19 cellular contexts compared by ENCODE assay signal in the genomic region with DNA sequence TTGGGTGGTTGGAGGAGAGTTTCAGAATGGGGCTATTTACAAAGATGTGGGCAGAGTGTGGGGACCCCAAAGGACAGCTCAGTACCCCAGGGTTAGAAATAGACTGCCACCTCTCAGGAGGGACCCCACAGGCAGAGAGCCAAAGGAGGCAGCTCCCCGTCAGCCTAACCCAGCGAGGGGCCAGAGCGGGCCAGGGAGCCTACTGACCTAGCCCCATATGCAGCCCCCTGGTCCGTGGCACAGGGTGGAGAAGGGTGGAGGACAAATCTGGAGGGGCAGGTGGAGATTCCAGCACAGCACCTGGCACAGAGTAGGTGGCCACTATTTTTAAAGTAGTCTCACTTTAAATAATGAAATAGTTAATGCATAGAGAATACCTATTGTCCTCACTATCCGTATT.
"Had no signal": no experiment of that assay in that cellular context is flagged by ENCODE, and none has a peak within 500 bp of the region (broad histone marks: within the 10 kb centered on the region; RNA-seq: fewer than 3 reads in every experiment).

No MANE protein-coding gene starts in this region.

- H3K27ac ChIP-seq: brain microvascular endothelial cell, pancreas had no signal

- H3K27me3 ChIP-seq: brain microvascular endothelial cell, pancreas, right atrium auricular region had no signal

- H3K9me3 ChIP-seq: pancreas, right atrium auricular region had no signal

- DNase-seq: activated CD4-positive, alpha-beta memory T cell treated with anti-CD3 and anti-CD28 coated beads for 36 hours; activated CD4-positive, alpha-beta T cell treated with anti-CD3 and anti-CD28 coated beads, Interleukin-2, amount 10 ng/mL, durations not matched to agents 24 days and 14 days; activated CD8-positive, alpha-beta memory T cell treated with anti-CD3 and anti-CD28 coated beads, Interleukin-2, amount 50 U/mL, for 4 hours; activated gamma-delta T cell; activated naive CD4-positive, alpha-beta T cell treated with anti-CD3 and anti-CD28 coated beads, Interleukin-2, amount 10 ng/mL, durations not matched to agents 7 days and 5 days; activated naive CD8-positive, alpha-beta T cell treated with anti-CD3 and anti-CD28 coated beads, Interleukin-2, amount 10 ng/mL, durations not matched to agents 7 days and 5 days; activated T-cell treated with anti-CD3 and anti-CD28 coated beads, Interleukin-2, amount 50 U/mL, for 1 hour; brain microvascular endothelial cell; caudate nucleus; foreskin fibroblast; left ventricle myocardium superior; naive B cell; stimulated activated CD4-positive, alpha-beta T cell treated with anti-CD3 and anti-CD28 coated beads, Interleukin-12 subunit alpha, Interleukin-12 subunit beta, amount 100 ng/mL, for 4 hours; stimulated activated CD4-positive, alpha-beta T cell treated with anti-CD3 and anti-CD28 coated beads, Interleukin-4, amount 100 ng/mL, for 1 hour had no signal

- H3K4me3 Mint-ChIP-seq: activated CD4-positive, alpha-beta memory T cell treated with anti-CD3 and anti-CD28 coated beads for 36 hours; activated CD4-positive, alpha-beta T cell treated with anti-CD3 and anti-CD28 coated beads, Interleukin-2, amount 10 ng/mL, durations not matched to agents 24 days and 14 days; activated naive CD4-positive, alpha-beta T cell treated with anti-CD3 and anti-CD28 coated beads, Interleukin-2, amount 10 ng/mL, durations not matched to agents 7 days and 5 days; activated naive CD8-positive, alpha-beta T cell treated with anti-CD3 and anti-CD28 coated beads, Interleukin-2, amount 10 ng/mL, durations not matched to agents 7 days and 5 days; mesothelial cell of epicardium; naive B cell; stimulated activated naive CD8-positive, alpha-beta T cell treated with anti-CD3 and anti-CD28 coated beads, Interleukin-15, Interleukin-2, amounts not matched to agents 100 ng/mL and 50 ng/mL, for 24 hours; type B pancreatic cell had no signal

- H3K4me1 ChIP-seq: pancreas had no signal

- H3K36me3 Mint-ChIP-seq: activated naive CD4-positive, alpha-beta T cell treated with anti-CD3 and anti-CD28 coated beads, Interleukin-2, amount 10 ng/mL, durations not matched to agents 7 days and 5 days; activated naive CD8-positive, alpha-beta T cell treated with anti-CD3 and anti-CD28 coated beads, Interleukin-2, amount 10 ng/mL, durations not matched to agents 7 days and 5 days; mesothelial cell of epicardium; type B pancreatic cell had no signal

- H3K27ac Mint-ChIP-seq: activated CD4-positive, alpha-beta memory T cell treated with anti-CD3 and anti-CD28 coated beads for 36 hours; activated CD4-positive, alpha-beta T cell treated with anti-CD3 and anti-CD28 coated beads, Interleukin-2, amount 10 ng/mL, durations not matched to agents 24 days and 14 days; activated naive CD4-positive, alpha-beta T cell treated with anti-CD3 and anti-CD28 coated beads, Interleukin-2, amount 10 ng/mL, durations not matched to agents 7 days and 5 days; activated naive CD8-positive, alpha-beta T cell treated with anti-CD3 and anti-CD28 coated beads, Interleukin-2, amount 10 ng/mL, durations not matched to agents 7 days and 5 days; mesothelial cell of epicardium; stimulated activated naive CD8-positive, alpha-beta T cell treated with anti-CD3 and anti-CD28 coated beads, Interleukin-15, Interleukin-2, amounts not matched to agents 100 ng/mL and 50 ng/mL, for 24 hours; type B pancreatic cell had no signal

- H3K36me3 ChIP-seq: brain microvascular endothelial cell, pancreas, right atrium auricular region had no signal

- H3K27me3 Mint-ChIP-seq: activated CD4-positive, alpha-beta memory T cell treated with anti-CD3 and anti-CD28 coated beads for 36 hours; naive B cell; stimulated activated naive CD8-positive, alpha-beta T cell treated with anti-CD3 and anti-CD28 coated beads, Interleukin-15, Interleukin-2, amounts not matched to agents 100 ng/mL and 50 ng/mL, for 24 hours; type B pancreatic cell had no signal

- H3K4me3 ChIP-seq: pancreas, right atrium auricular region had no signal

- H3K9me3 Mint-ChIP-seq: activated CD4-positive, alpha-beta memory T cell treated with anti-CD3 and anti-CD28 coated beads for 36 hours; activated CD4-positive, alpha-beta T cell treated with anti-CD3 and anti-CD28 coated beads, Interleukin-2, amount 10 ng/mL, durations not matched to agents 24 days and 14 days; activated naive CD4-positive, alpha-beta T cell treated with anti-CD3 and anti-CD28 coated beads, Interleukin-2, amount 10 ng/mL, durations not matched to agents 7 days and 5 days; activated naive CD8-positive, alpha-beta T cell treated with anti-CD3 and anti-CD28 coated beads, Interleukin-2, amount 10 ng/mL, durations not matched to agents 7 days and 5 days; mesothelial cell of epicardium; naive B cell; stimulated activated naive CD8-positive, alpha-beta T cell treated with anti-CD3 and anti-CD28 coated beads, Interleukin-15, Interleukin-2, amounts not matched to agents 100 ng/mL and 50 ng/mL, for 24 hours; type B pancreatic cell had no signal

- ATAC-seq: left ventricle myocardium superior, pancreas had no signal
